ENCODE assay signal across 3 cellular contexts in genomic region chr17:5607946-5608345, GRCh38.
"Had no signal": no experiment of that assay in that cellular context is flagged by ENCODE, and none has a peak within 500 bp of the region (broad histone marks: within the 10 kb centered on the region; RNA-seq: fewer than 3 reads in every experiment).

No MANE protein-coding gene starts in this region.

- DNase-seq: GDM1, GF-D8 had no signal

- ATAC-seq: GM12878 had no signal
